1 cellular context compared by ENCODE assay signal in genomic region chr2:205957452-205958154, GRCh38.
TF ChIP-seq lines count a peak whose summit lies in the region.

No MANE protein-coding gene starts in this region.

TF ChIP-seq in H1, 55 proteins besides CTCF, POLR2A, EP300 and RAD21:
- TF ChIP-seq CHD1 (IDR thresholded peaks at IDR 0.05; ENCODE audit: low read depth, low read length) (no peak), CEBPB (IDR thresholded peaks at IDR 0.05; ENCODE audit: low read depth, low read length) (no peak), CHD2 (IDR thresholded peaks at IDR 0.05; ENCODE audit: low read length) (no peak), CBX8 (IDR thresholded peaks at IDR 0.05; ENCODE audit: borderline replicate concordance, low read depth, low read length) (no peak), ASH2L (IDR thresholded peaks at IDR 0.05; ENCODE audit: low read length) (no peak), TAF7 (optimal IDR thresholded peaks at IDR 0.05; ENCODE audit: borderline replicate concordance, low read depth, low read length) (no peak), NRF1 (IDR thresholded peaks at IDR 0.05; ENCODE audit: low read depth, low read length) (no peak), HDAC6 (IDR thresholded peaks at IDR 0.05; ENCODE audit: low read depth, low read length) (no peak)
